In the genomic region with DNA sequence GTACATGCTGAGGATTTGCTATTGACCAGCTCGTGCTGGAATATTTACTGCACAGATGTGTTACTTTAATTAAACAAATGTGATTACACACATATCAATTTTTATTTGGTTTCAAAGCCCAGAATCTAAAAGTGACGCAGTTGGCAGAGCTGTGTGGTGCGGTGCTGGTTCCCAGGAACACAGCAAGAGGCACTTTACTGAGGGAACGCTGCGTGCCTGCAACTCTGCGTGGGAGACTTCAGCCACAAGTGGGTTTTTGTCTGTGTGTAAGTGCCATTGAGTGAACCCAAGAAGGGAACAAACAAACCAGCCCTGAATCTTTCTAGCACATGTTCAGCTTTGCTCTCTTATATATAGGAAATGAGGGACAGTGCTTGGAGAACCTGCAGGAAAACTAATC, we compare ENCODE assay signal across 27 cellular contexts.
"Had no signal": no experiment of that assay in that cellular context is flagged by ENCODE, and none has a peak within 500 bp of the region (broad histone marks: within the 10 kb centered on the region; RNA-seq: fewer than 3 reads in every experiment).

No MANE protein-coding gene starts in this region.

- H3K4me1 Mint-ChIP-seq: activated CD4-positive, alpha-beta T cell treated with anti-CD3 and anti-CD28 coated beads, Interleukin-2, amount 10 ng/mL, durations not matched to agents 24 days and 14 days; activated naive CD8-positive, alpha-beta T cell treated with anti-CD3 and anti-CD28 coated beads for 36 hours; immature natural killer cell; naive thymus-derived CD4-positive, alpha-beta T cell had no signal

- H3K27me3 ChIP-seq: adrenal gland, brain microvascular endothelial cell, heart left ventricle, pancreas, right atrium auricular region had no signal

- H3K4me3 ChIP-seq: adrenal gland, heart left ventricle, left ventricle myocardium inferior, pancreas, psoas muscle, right atrium auricular region had no signal

- H3K9me3 Mint-ChIP-seq: activated CD4-positive, alpha-beta T cell treated with anti-CD3 and anti-CD28 coated beads, Interleukin-2, amount 10 ng/mL, durations not matched to agents 24 days and 14 days; activated naive CD8-positive, alpha-beta T cell treated with anti-CD3 and anti-CD28 coated beads for 36 hours had no signal

- DNase-seq: activated CD4-positive, alpha-beta memory T cell treated with anti-CD3 and anti-CD28 coated beads for 36 hours; activated CD4-positive, alpha-beta T cell treated with anti-CD3 and anti-CD28 coated beads, Interleukin-2, amount 10 ng/mL, durations not matched to agents 24 days and 14 days; activated CD8-positive, alpha-beta memory T cell treated with anti-CD3 and anti-CD28 coated beads, Interleukin-2, amount 50 U/mL, for 4 hours; activated effector memory CD4-positive, alpha-beta T cell treated with anti-CD3 and anti-CD28 coated beads, Interleukin-2, amount 50 U/mL, for 16 hours; activated naive CD4-positive, alpha-beta T cell treated with anti-CD3 and anti-CD28 coated beads for 36 hours; activated naive CD8-positive, alpha-beta T cell treated with anti-CD3 and anti-CD28 coated beads for 36 hours; activated T-cell treated with anti-CD3 and anti-CD28 coated beads, Interleukin-2, amount 50 U/mL, for 1 hour; adrenal gland; brain microvascular endothelial cell; cortex of kidney; foreskin keratinocyte; heart left ventricle; immature natural killer cell; kidney glomerular epithelial cell; left ventricle myocardium inferior; mammary epithelial cell; naive thymus-derived CD4-positive, alpha-beta T cell; pancreas; psoas muscle; stimulated activated CD4-positive, alpha-beta T cell treated with anti-CD3 and anti-CD28 coated beads, Interleukin-15, amount 100 ng/mL, for 24 hours; stimulated activated CD4-positive, alpha-beta T cell treated with anti-CD3 and anti-CD28 coated beads, Interleukin-2, amount 100 ng/mL, for 24 hours; stimulated activated naive CD4-positive, alpha-beta T cell had no signal

- H3K9me3 ChIP-seq: adrenal gland, heart left ventricle, left ventricle myocardium inferior, pancreas, psoas muscle, right atrium auricular region had no signal

- H3K27me3 Mint-ChIP-seq: activated CD4-positive, alpha-beta memory T cell treated with anti-CD3 and anti-CD28 coated beads for 36 hours; activated CD4-positive, alpha-beta T cell treated with anti-CD3 and anti-CD28 coated beads, Interleukin-2, amount 10 ng/mL, durations not matched to agents 24 days and 14 days; activated naive CD8-positive, alpha-beta T cell treated with anti-CD3 and anti-CD28 coated beads for 36 hours; type B pancreatic cell had no signal

- H3K27ac Mint-ChIP-seq: activated CD4-positive, alpha-beta memory T cell treated with anti-CD3 and anti-CD28 coated beads for 36 hours; activated CD4-positive, alpha-beta T cell treated with anti-CD3 and anti-CD28 coated beads, Interleukin-2, amount 10 ng/mL, durations not matched to agents 24 days and 14 days; activated naive CD4-positive, alpha-beta T cell treated with anti-CD3 and anti-CD28 coated beads for 36 hours; activated naive CD8-positive, alpha-beta T cell treated with anti-CD3 and anti-CD28 coated beads for 36 hours; activated T-helper 1 cell treated with anti-CD3 and anti-CD28 coated beads, Interleukin-12 subunit alpha, Interleukin-12 subunit beta, Interleukin-2, Interleukin-4 antibody, amounts not matched to agents 30 ng/mL and 10 ng/mL and 1 ng/mL, durations not matched to agents 14 hours and 24 hours and 36 hours; immature natural killer cell; naive thymus-derived CD4-positive, alpha-beta T cell; type B pancreatic cell had no signal

- H3K4me1 ChIP-seq: adrenal gland, heart left ventricle, left ventricle myocardium inferior, pancreas, psoas muscle, right atrium auricular region had no signal

- H3K27ac ChIP-seq: adrenal gland, brain microvascular endothelial cell, foreskin keratinocyte, heart left ventricle, left ventricle myocardium inferior, pancreas, psoas muscle, right atrium auricular region, VCaP had no signal

- H3K4me3 Mint-ChIP-seq: activated CD4-positive, alpha-beta memory T cell treated with anti-CD3 and anti-CD28 coated beads for 36 hours; activated CD4-positive, alpha-beta T cell treated with anti-CD3 and anti-CD28 coated beads, Interleukin-2, amount 10 ng/mL, durations not matched to agents 24 days and 14 days; activated naive CD4-positive, alpha-beta T cell treated with anti-CD3 and anti-CD28 coated beads for 36 hours; activated naive CD8-positive, alpha-beta T cell treated with anti-CD3 and anti-CD28 coated beads for 36 hours; activated T-helper 1 cell treated with anti-CD3 and anti-CD28 coated beads, Interleukin-12 subunit alpha, Interleukin-12 subunit beta, Interleukin-2, Interleukin-4 antibody, amounts not matched to agents 30 ng/mL and 10 ng/mL and 1 ng/mL, durations not matched to agents 14 hours and 24 hours and 36 hours; immature natural killer cell; naive thymus-derived CD4-positive, alpha-beta T cell; type B pancreatic cell had no signal

- H3K36me3 Mint-ChIP-seq: activated CD4-positive, alpha-beta memory T cell treated with anti-CD3 and anti-CD28 coated beads for 36 hours; activated naive CD8-positive, alpha-beta T cell treated with anti-CD3 and anti-CD28 coated beads for 36 hours; immature natural killer cell; naive thymus-derived CD4-positive, alpha-beta T cell; type B pancreatic cell had no signal

- H3K36me3 ChIP-seq: adrenal gland, brain microvascular endothelial cell, heart left ventricle, left ventricle myocardium inferior, pancreas, right atrium auricular region had no signal

- ATAC-seq: esophagus mucosa; foreskin keratinocyte; heart left ventricle; naive thymus-derived CD4-positive, alpha-beta T cell; pancreas; psoas muscle had no signal
